In genomic region chr5:6636293-6636692, GRCh38 we compare ENCODE assay signal across 20 cellular contexts. TPM values are rescaled to one million over a fixed set of nuclear protein-coding genes. Genes with fewer than 3 reads are reported as not detected.
A peak's percentile ranks its signal among the peaks of the same experiment; 100 is the strongest.
DNase-seq lines count a peak whose midpoint lies in the region; ATAC-seq and TF ChIP-seq lines count a peak whose summit lies in the region.
"Had no signal": no experiment of that assay in that cellular context is flagged by ENCODE, and none has a peak within 500 bp of the region (broad histone marks: within the 10 kb centered on the region; RNA-seq: fewer than 3 reads in every experiment).

No MANE protein-coding gene starts in this region.

- H3K27ac ChIP-seq in VCaP (peak overlapping the region; percentile 41), vagina (peak overlapping the region; percentile 60)

- ATAC-seq in HG03097 (IDR thresholded peaks at IDR 0.05; ENCODE audit: low FRiP score, unreplicated experiment) = no peak
- ATAC-seq: activated naive CD4-positive, alpha-beta T cell treated with anti-CD3 and anti-CD28 coated beads, Interleukin-2, amount 50 U/mL, for 72 hours; activated T-cell treated with anti-CD3 and anti-CD28 coated beads, Interleukin-2, amount 50 U/mL, for 4 hours; stimulated activated naive B cell treated with anti-CD40 and anti-IgM and Interleukin-4, amounts not matched to agents 10 μg/mL and 1 μg/mL and 100 μg/mL, for 72 hours had no signal

- no peaks in the 10 kb centered on the region for H3K27me3 ChIP-seq in vagina

- TF ChIP-seq POLR2A in vagina (IDR thresholded peaks at IDR 0.05) = no peak

- no peak overlapping the region for H3K4me3 ChIP-seq in vagina

- intact Hi-C loops in vagina (cut with DNase I) = no loop called here

- DNase-seq in NCI-H748 (lab: John Stamatoyannopoulos, UW; ENCODE audit: unreplicated experiment) (peak; percentile 35), NCI-H748 treated with DMSO at 0.1 percent for 48 hours (lab: John Stamatoyannopoulos, UW) (no peak), kidney tubule cell (ENCODE audit: low spot score) (peak; percentile 24), vagina (ENCODE audit: extremely low spot score in 2 of 2) (no peak), COLO829 (ENCODE audit: low spot score) (no peak), activated gamma-delta T cell (lab: John Stamatoyannopoulos, UW) (no peak)
- DNase-seq: ACHN; activated CD4-positive, alpha-beta memory T cell treated with anti-CD3 and anti-CD28 coated beads, Interleukin-2, amount 10 ng/mL, durations not matched to agents 7 days and 5 days; activated T-cell treated with anti-CD3 and anti-CD28 coated beads, Interleukin-2, amount 50 U/mL, for 4 hours; CD4-positive, alpha-beta T cell; dermis blood vessel endothelial cell; head of caudate nucleus; MM.1S; NCI-H187; retina; stimulated activated naive B cell treated with anti-CD40 and anti-IgM and Interleukin-4, amounts not matched to agents 10 μg/mL and 1 μg/mL and 100 μg/mL, for 72 hours; SW 1271 had no signal

- TF ChIP-seq CTCF in VCaP (conservative IDR thresholded peaks at IDR 0.05) (no peak), vagina (IDR thresholded peaks at IDR 0.05) (no peak)

- H3K4me1 ChIP-seq in vagina = peaks cover 46% of the 10 kb centered on the region

- H3K9me3 ChIP-seq in vagina = no peaks in the 10 kb centered on the region

- H3K36me3 ChIP-seq in vagina = no peaks in the 10 kb centered on the region

RNA-seq across cellular contexts. Expression of gene SRD5A1, which starts 3.1 kb away (rescaled TPM):
- 45.4 TPM for total RNA-seq in vagina

RNA-seq across cellular contexts. Expression of gene NSUN2, which starts 3.4 kb away (rescaled TPM):
- total RNA-seq in vagina = 43.2 TPM

Comparison
In these comparisons a context has a peak if more than half of its experiments do, and no peak if none do; other contexts are left out.
1. DNase-seq: peak in NCI-H748 (single experiment) and kidney tubule cell (single experiment); none in NCI-H748 treated with DMSO at 0.1 percent for 48 hours (single experiment), vagina (0 of 2), COLO829 (single experiment) and activated gamma-delta T cell (single experiment).